1 cellular context compared by ENCODE assay signal in genomic region chr9:112031400-112031799, GRCh38.
TF ChIP-seq lines count a peak whose summit lies in the region.

No MANE protein-coding gene starts in this region.

TF ChIP-seq in IMR-90, 13 proteins besides CTCF, POLR2A, EP300 and RAD21:
- TF ChIP-seq MXI1 (IDR thresholded peaks at IDR 0.05; ENCODE audit: borderline replicate concordance, low read depth, low read length) (no peak), ELK1 (IDR thresholded peaks at IDR 0.05; ENCODE audit: borderline replicate concordance, low read depth, low read length) (no peak), SMC3 (IDR thresholded peaks at IDR 0.05; ENCODE audit: low read depth, low read length) (no peak), MAFK (IDR thresholded peaks at IDR 0.05; ENCODE audit: low read depth, low read length) (no peak), CHD1 (IDR thresholded peaks at IDR 0.05; ENCODE audit: low read depth, low read length) (no peak), RFX5 (IDR thresholded peaks at IDR 0.05; ENCODE audit: low read depth, low read length) (no peak), CEBPB (IDR thresholded peaks at IDR 0.05; ENCODE audit: low read depth, low read length) (no peak), USF2 (IDR thresholded peaks at IDR 0.05; ENCODE audit: low read depth, low read length) (no peak), MAZ (IDR thresholded peaks at IDR 0.05; ENCODE audit: borderline replicate concordance, low read depth, low read length) (no peak), NFE2L2 (IDR thresholded peaks at IDR 0.05; ENCODE audit: low read depth, low read length) (no peak), BHLHE40 (IDR thresholded peaks at IDR 0.05; ENCODE audit: low read depth, low read length) (no peak)
